20 cellular contexts compared by ENCODE assay signal in genomic region chr12:11563785-11564739, GRCh38.
DNase-seq lines count a peak whose midpoint lies in the region; ATAC-seq, FAIRE-seq and TF ChIP-seq lines count a peak whose summit lies in the region.
"Had no signal": no experiment of that assay in that cellular context is flagged by ENCODE, and none has a peak within 500 bp of the region (broad histone marks: within the 10 kb centered on the region; RNA-seq: fewer than 3 reads in every experiment).

No MANE protein-coding gene starts in this region.

- 36% methylated on average over 9 of the region's 10 CpGs for WGBS in HepG2 (ENCODE audit: low lambda C conversion rate)
- WGBS in right lobe of liver (ENCODE audit: insufficient coverage, low coverage, low lambda C conversion rate, missing lambda C conversion rate): 84% methylated on average over 8 of the region's 10 CpGs

- no peak overlapping the region for H3K4me3 ChIP-seq in HepG2 (replicated peaks in 1 of 3; ENCODE audit: insufficient read depth in 1 of 3, low read depth in 2 of 3, low read length in 3 of 3)
- H3K4me3 ChIP-seq in right lobe of liver: no peak overlapping the region
- H3K4me3 ChIP-seq in NB4 (ENCODE audit: low read depth, low read length): no peak overlapping the region
- no peak overlapping the region for H3K4me3 ChIP-seq in tibial artery
- H3K4me3 ChIP-seq: A549 had no signal

- H3K9me3 Mint-ChIP-seq in stimulated activated memory B cell treated with anti-CD40 and anti-IgM and Interleukin-4, amounts not matched to agents 10 μg/mL and 1 μg/mL and 100 μg/mL, for 72 hours: peaks cover 3% of the 10 kb centered on the region

- intact Hi-C loops in HepG2 (cut with micrococcal nuclease; ENCODE audit: unreplicated experiment) (no loop called here), right lobe of liver (cut with DNase I) (no loop called here), tibial artery (cut with DNase I; ENCODE audit: low total_unique reads) (no loop called here)

- TF ChIP-seq CTCF in HepG2 (CRISPR knock-in tag; IDR thresholded peaks at IDR 0.05) (no peak), right lobe of liver (IDR thresholded peaks at IDR 0.05) (no peak), NB4 (IDR thresholded peaks at IDR 0.05; ENCODE audit: low read depth, low read length) (no peak), tibial artery (IDR thresholded peaks at IDR 0.05) (no peak), RWPE1 (conservative IDR thresholded peaks at IDR 0.05; ENCODE audit: low read depth) (no peak)

- POLR2A ChIA-PET in HepG2 (lab: Yijun Ruan, JAX) (no interaction called here), RWPE1 (lab: Yijun Ruan, JAX; ENCODE audit: low non-redundant PET) (no interaction called here)

- H3K4me3 Mint-ChIP-seq in stimulated activated memory B cell treated with anti-CD40 and anti-IgM and Interleukin-4, amounts not matched to agents 10 μg/mL and 1 μg/mL and 100 μg/mL, for 72 hours: no peak overlapping the region

- H3K27ac Mint-ChIP-seq in stimulated activated memory B cell treated with anti-CD40 and anti-IgM and Interleukin-4, amounts not matched to agents 10 μg/mL and 1 μg/mL and 100 μg/mL, for 72 hours: no peak overlapping the region

- no peak for FAIRE-seq in HepG2 (lab: Jason Lieb, UNC)
- FAIRE-seq: A549, H54 had no signal

- H4K20me1 ChIP-seq in HepG2 (ENCODE audit: insufficient read depth, low read length): no peaks in the 10 kb centered on the region

- no peaks in the 10 kb centered on the region for H3K9me3 ChIP-seq in HepG2 (ENCODE audit: low read length)
- H3K9me3 ChIP-seq in right lobe of liver: no peaks in the 10 kb centered on the region
- H3K9me3 ChIP-seq in tibial artery: no peaks in the 10 kb centered on the region
- H3K9me3 ChIP-seq: A549, BE2C had no signal

- no peak for ATAC-seq in HepG2
- no peak for ATAC-seq in right lobe of liver
- no peak for ATAC-seq in stimulated activated memory B cell treated with anti-CD40 and anti-IgM and Interleukin-4, amounts not matched to agents 10 μg/mL and 1 μg/mL and 100 μg/mL, for 72 hours
- no peak for ATAC-seq in GM21528 (IDR thresholded peaks at IDR 0.05; ENCODE audit: low FRiP score, unreplicated experiment)
- ATAC-seq: A549 had no signal

- peaks cover 12% of the 10 kb centered on the region for H3K27me3 Mint-ChIP-seq in stimulated activated memory B cell treated with anti-CD40 and anti-IgM and Interleukin-4, amounts not matched to agents 10 μg/mL and 1 μg/mL and 100 μg/mL, for 72 hours

- in situ Hi-C loops in HepG2 (cut with HindIII; ENCODE audit: extremely low pct_ligation_motif_present, low pct_unique_long_range_greater_than_20kb): loop anchor here (25.0 kb wide), 1 partner anchor 748 kb away; no protein-coding TSS in a partner anchor

- no peaks in the 10 kb centered on the region for H3K36me3 Mint-ChIP-seq in stimulated activated memory B cell treated with anti-CD40 and anti-IgM and Interleukin-4, amounts not matched to agents 10 μg/mL and 1 μg/mL and 100 μg/mL, for 72 hours

- no peak for TF ChIP-seq POLR2A in HepG2 (IDR thresholded peaks at IDR 0.05; ENCODE audit: insufficient read depth in 1 of 2, low read depth in 2 of 2, low read length in 2 of 2)
- no peak for TF ChIP-seq POLR2A in right lobe of liver (IDR thresholded peaks at IDR 0.05)
- TF ChIP-seq POLR2A in NB4 (IDR thresholded peaks at IDR 0.05; ENCODE audit: extremely low read depth, insufficient read length): no peak

- H3K4me2 ChIP-seq in HepG2 (ENCODE audit: low read depth, low read length): no peak overlapping the region
- H3K4me2 ChIP-seq: A549 had no signal

- DNase-seq in HepG2 (ENCODE audit: low spot score) (no peak), right lobe of liver (no peak), NB4 (ENCODE audit: low read depth) (peak; percentile 27), foreskin melanocyte (peak; percentile 2), tibial artery (no peak), RWPE1 (ENCODE audit: low spot score) (no peak)
- DNase-seq: BE2C; COR-L47; DMS79; Kasumi-1; NCI-H1417 treated with DMSO at 0.1 percent for 48 hours; NCI-H187; NCI-H2227 treated with DMSO at 0.1 percent for 48 hours; NCI-H510A; NK-92 treated with Interleukin-12 subunit alpha and Interleukin-12 subunit beta, amount 100 ng/mL, for 24 hours; SIG-M5 had no signal

- CTCF ChIA-PET in HepG2 (lab: Yijun Ruan, JAX; ENCODE audit: low intra/inter-chr PET ratio, low total read pairs) (no interaction called here), RWPE1 (lab: Yijun Ruan, JAX) (interaction anchor here (0.5 kb wide), 1 partner anchor 1533 kb away, joined by 3 read pairs; no protein-coding TSS in a partner anchor)

- H3K36me3 ChIP-seq in HepG2 (replicated peaks in 1 of 2; ENCODE audit: control insufficient read depth in 1 of 2, insufficient read depth in 2 of 2, low read length in 2 of 2) (no peaks in the 10 kb centered on the region), right lobe of liver (no peaks in the 10 kb centered on the region), tibial artery (no peaks in the 10 kb centered on the region)
- H3K36me3 ChIP-seq: BE2C had no signal

- H3K4me1 ChIP-seq in HepG2 (ENCODE audit: insufficient read depth, low read length) (no peaks in the 10 kb centered on the region), right lobe of liver (no peaks in the 10 kb centered on the region), tibial artery (peaks cover 0 to 36% (median 1%) of the 10 kb centered on the region in 4 donors)
- H3K4me1 ChIP-seq: BE2C had no signal

- TF ChIP-seq EP300 in HepG2 (IDR thresholded peaks at IDR 0.05; ENCODE audit: low read depth in 2 of 2, low read length in 2 of 2): no peak
- no peak for TF ChIP-seq EP300 in HepG2 (CRISPR knock-in tag; IDR thresholded peaks at IDR 0.05; ENCODE audit: borderline replicate concordance)

- H2AFZ ChIP-seq in HepG2 (ENCODE audit: low read length): no peak overlapping the region

- BruUV-seq in HepG2 (replicated peaks; lab: Mats Ljungman, UMichigan): no TSS peak

- TF ChIP-seq RAD21 in HepG2 (CRISPR knock-in tag; IDR thresholded peaks at IDR 0.05): no peak

- no peaks in the 10 kb centered on the region for H3K79me2 ChIP-seq in HepG2 (ENCODE audit: insufficient read depth, low read length)

- H3K9ac ChIP-seq in HepG2 (ENCODE audit: insufficient read depth, low read depth, low read length): no peak overlapping the region

- H3K27ac ChIP-seq in HepG2 (ENCODE audit: extremely low read length, insufficient read depth, low read length) (no peak overlapping the region), right lobe of liver (no peak overlapping the region), tibial artery (peak overlapping the region in 1 of 2 donors; percentile 19), RWPE1 (no peak overlapping the region)
- H3K27ac ChIP-seq: A549 had no signal

- H3K27me3 ChIP-seq in HepG2 (ENCODE audit: control insufficient read depth in 1 of 2, insufficient read depth in 2 of 2, low read length in 2 of 2) (no peaks in the 10 kb centered on the region; a peak in 1 of 5 replicates), right lobe of liver (no peaks in the 10 kb centered on the region), tibial artery (no peaks in the 10 kb centered on the region)
- H3K27me3 ChIP-seq: BE2C had no signal

- H3K4me1 Mint-ChIP-seq in stimulated activated memory B cell treated with anti-CD40 and anti-IgM and Interleukin-4, amounts not matched to agents 10 μg/mL and 1 μg/mL and 100 μg/mL, for 72 hours: peaks cover 21% of the 10 kb centered on the region

TF ChIP-seq in HepG2, 621 proteins besides CTCF, POLR2A, EP300 and RAD21 (continues in another document):
- TF ChIP-seq, protein P1, sequence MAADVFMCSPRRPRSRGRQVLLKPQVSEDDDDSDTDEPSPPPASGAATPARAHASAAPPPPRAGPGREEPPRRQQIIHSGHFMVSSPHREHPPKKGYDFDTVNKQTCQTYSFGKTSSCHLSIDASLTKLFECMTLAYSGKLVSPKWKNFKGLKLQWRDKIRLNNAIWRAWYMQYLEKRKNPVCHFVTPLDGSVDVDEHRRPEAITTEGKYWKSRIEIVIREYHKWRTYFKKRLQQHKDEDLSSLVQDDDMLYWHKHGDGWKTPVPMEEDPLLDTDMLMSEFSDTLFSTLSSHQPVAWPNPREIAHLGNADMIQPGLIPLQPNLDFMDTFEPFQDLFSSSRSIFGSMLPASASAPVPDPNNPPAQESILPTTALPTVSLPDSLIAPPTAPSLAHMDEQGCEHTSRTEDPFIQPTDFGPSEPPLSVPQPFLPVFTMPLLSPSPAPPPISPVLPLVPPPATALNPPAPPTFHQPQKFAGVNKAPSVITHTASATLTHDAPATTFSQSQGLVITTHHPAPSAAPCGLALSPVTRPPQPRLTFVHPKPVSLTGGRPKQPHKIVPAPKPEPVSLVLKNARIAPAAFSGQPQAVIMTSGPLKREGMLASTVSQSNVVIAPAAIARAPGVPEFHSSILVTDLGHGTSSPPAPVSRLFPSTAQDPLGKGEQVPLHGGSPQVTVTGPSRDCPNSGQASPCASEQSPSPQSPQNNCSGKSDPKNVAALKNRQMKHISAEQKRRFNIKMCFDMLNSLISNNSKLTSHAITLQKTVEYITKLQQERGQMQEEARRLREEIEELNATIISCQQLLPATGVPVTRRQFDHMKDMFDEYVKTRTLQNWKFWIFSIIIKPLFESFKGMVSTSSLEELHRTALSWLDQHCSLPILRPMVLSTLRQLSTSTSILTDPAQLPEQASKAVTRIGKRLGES (CRISPR knock-in tag; IDR thresholded peaks at IDR 0.05; ENCODE audit: borderline replicate concordance): no peak
- TF ChIP-seq ZHX1 (CRISPR knock-in tag; IDR thresholded peaks at IDR 0.05; ENCODE audit: low read depth): no peak

Comparison
In these comparisons a context has a peak if more than half of its experiments do, and no peak if none do; other contexts are left out.
1. DNase-seq: peak in NB4 (single experiment) and foreskin melanocyte (single experiment); none in HepG2 (single experiment), right lobe of liver (0 of 3), tibial artery (0 of 2) and RWPE1 (single experiment).